Comparison of ENCODE assay signal across 7 cellular contexts in genomic region chr2:23384551-23385349, GRCh38. TPM values are rescaled to one million over a fixed set of nuclear protein-coding genes. Genes with fewer than 3 reads are reported as not detected.
A peak's percentile ranks its signal among the peaks of the same experiment; 100 is the strongest.
DNase-seq lines count a peak whose midpoint lies in the region; ATAC-seq, FAIRE-seq and TF ChIP-seq lines count a peak whose summit lies in the region.

Gene KLHL29, plus strand, starts transcription at chr2:23385179. Its CDS starts 177,018 bp downstream, at chr2:23562197.

- peak; percentile 58 for DNase-seq in NCI-H128 (lab: John Stamatoyannopoulos, UW; ENCODE audit: unreplicated experiment)
- peak; percentile 93 for DNase-seq in activated CD4-positive, alpha-beta T cell treated with anti-CD3 and anti-CD28 coated beads, Interleukin-2, amount 10 ng/mL, durations not matched to agents 24 days and 14 days
- peak; percentile 63 for DNase-seq in dedifferentiated amniotic fluid mesenchymal stem cell (ENCODE audit: extremely low spot score)
- DNase-seq in HepG2 (ENCODE audit: low spot score): no peak
- peak; percentile 79 for DNase-seq in stimulated activated CD4-positive, alpha-beta T cell treated with anti-CD3 and anti-CD28 coated beads, Interleukin-4, amount 100 ng/mL, for 1 hour

- H3K27ac Mint-ChIP-seq in activated CD4-positive, alpha-beta T cell treated with anti-CD3 and anti-CD28 coated beads, Interleukin-2, amount 10 ng/mL, durations not matched to agents 24 days and 14 days: peak within 1 kb of the TSS; percentile 79

- H3K4me1 Mint-ChIP-seq in activated CD4-positive, alpha-beta T cell treated with anti-CD3 and anti-CD28 coated beads, Interleukin-2, amount 10 ng/mL, durations not matched to agents 24 days and 14 days: peaks cover 26% of the 10 kb centered on the region

- no peaks in the 10 kb centered on the region for H3K9me3 ChIP-seq in HepG2 (ENCODE audit: low read length)

- peaks cover 17 to 76% of the 10 kb centered on the region in 2 experiments; a peak in 4 of 5 replicates for H3K27me3 ChIP-seq in HepG2 (ENCODE audit: control insufficient read depth in 1 of 2, insufficient read depth in 2 of 2, low read length in 2 of 2)

- H3K4me3 ChIP-seq in HepG2 (replicated peaks in 1 of 3; ENCODE audit: insufficient read depth in 1 of 3, low read depth in 2 of 3, low read length in 3 of 3): peak within 1 kb of the TSS in 2 of 3 experiments; percentile 33 to 52; a peak in 2 of 6 replicates

- H3K27ac ChIP-seq in HepG2 (ENCODE audit: extremely low read length, insufficient read depth, low read length): no peak within 1 kb of the TSS

- H3K36me3 Mint-ChIP-seq in activated CD4-positive, alpha-beta T cell treated with anti-CD3 and anti-CD28 coated beads, Interleukin-2, amount 10 ng/mL, durations not matched to agents 24 days and 14 days (ENCODE audit: low read depth): peaks cover 1% of the 10 kb centered on the region

- CTCF ChIA-PET in HepG2 (lab: Yijun Ruan, JAX; ENCODE audit: low intra/inter-chr PET ratio, low total read pairs): no interaction called here

- POLR2A ChIA-PET in HepG2 (lab: Yijun Ruan, JAX): no interaction called here

- ATAC-seq in GM18505 (IDR thresholded peaks at IDR 0.05; ENCODE audit: unreplicated experiment) (peak; percentile 52), HG02571 (IDR thresholded peaks at IDR 0.05; ENCODE audit: unreplicated experiment) (peak; percentile 61), HepG2 (peak; percentile 56)

- no TSS peak for BruUV-seq in HepG2 (replicated peaks; lab: Mats Ljungman, UMichigan)

- TF ChIP-seq RAD21 in HepG2 (CRISPR knock-in tag; IDR thresholded peaks at IDR 0.05): no peak

- FAIRE-seq in HepG2 (lab: Jason Lieb, UNC): no peak

- H3K27me3 Mint-ChIP-seq in activated CD4-positive, alpha-beta T cell treated with anti-CD3 and anti-CD28 coated beads, Interleukin-2, amount 10 ng/mL, durations not matched to agents 24 days and 14 days: peaks cover 68% of the 10 kb centered on the region

- H3K4me3 Mint-ChIP-seq in activated CD4-positive, alpha-beta T cell treated with anti-CD3 and anti-CD28 coated beads, Interleukin-2, amount 10 ng/mL, durations not matched to agents 24 days and 14 days: peak within 1 kb of the TSS; percentile 85

- no peaks in the 10 kb centered on the region for H3K4me1 ChIP-seq in HepG2 (ENCODE audit: insufficient read depth, low read length)

- peaks cover 3% of the 10 kb centered on the region; the same call in 1 of the 2 replicates for H4K20me1 ChIP-seq in HepG2 (ENCODE audit: insufficient read depth, low read length)

- TF ChIP-seq CTCF in HepG2 (CRISPR knock-in tag; IDR thresholded peaks at IDR 0.05): no peak

- H3K36me3 ChIP-seq in HepG2 (replicated peaks in 1 of 2; ENCODE audit: control insufficient read depth in 1 of 2, insufficient read depth in 2 of 2, low read length in 2 of 2): no peaks in the 10 kb centered on the region

- H3K4me2 ChIP-seq in HepG2 (ENCODE audit: low read depth, low read length): peak within 1 kb of the TSS; percentile 54

- TF ChIP-seq POLR2A in GM18505 (IDR thresholded peaks at IDR 0.05; ENCODE audit: borderline replicate concordance, extremely low read depth, insufficient read depth, insufficient read length) (peak; percentile 88), HepG2 (IDR thresholded peaks at IDR 0.05; ENCODE audit: insufficient read depth in 1 of 2, low read depth in 2 of 2, low read length in 2 of 2) (no peak)

- TF ChIP-seq EP300 in HepG2 (IDR thresholded peaks at IDR 0.05; ENCODE audit: low read depth in 2 of 2, low read length in 2 of 2) (no peak), HepG2 (CRISPR knock-in tag; IDR thresholded peaks at IDR 0.05; ENCODE audit: borderline replicate concordance) (no peak)

- in situ Hi-C loops in HepG2 (cut with HindIII; ENCODE audit: extremely low pct_ligation_motif_present, low pct_unique_long_range_greater_than_20kb): no loop called here

- intact Hi-C loops in activated CD4-positive, alpha-beta T cell treated with anti-CD3 and anti-CD28 coated beads, Interleukin-2, amount 10 ng/mL, durations not matched to agents 24 days and 14 days (cut with micrococcal nuclease): loop anchor here (5.0 kb wide), 1 partner anchor 53 kb away; no protein-coding TSS in a partner anchor
- intact Hi-C loops in HepG2 (cut with micrococcal nuclease; ENCODE audit: unreplicated experiment): no loop called here

- no peaks in the 10 kb centered on the region for H3K9me3 Mint-ChIP-seq in activated CD4-positive, alpha-beta T cell treated with anti-CD3 and anti-CD28 coated beads, Interleukin-2, amount 10 ng/mL, durations not matched to agents 24 days and 14 days

- no peak within 1 kb of the TSS for H3K9ac ChIP-seq in HepG2 (ENCODE audit: insufficient read depth, low read depth, low read length)

- H3K79me2 ChIP-seq in HepG2 (ENCODE audit: insufficient read depth, low read length): no peaks in the 10 kb centered on the region

- 19% methylated on average over 28 of the region's 92 CpGs for WGBS in HepG2 (ENCODE audit: low lambda C conversion rate)

- H2AFZ ChIP-seq in HepG2 (ENCODE audit: low read length): no peak within 1 kb of the TSS

TF ChIP-seq in HepG2, 621 proteins besides CTCF, POLR2A, EP300 and RAD21:
- TF ChIP-seq HNRNPLL (IDR thresholded peaks at IDR 0.05; ENCODE audit: low read depth, low read length, poor library complexity, severe bottlenecking): peak; percentile 39
- no peak for TF ChIP-seq NCOA5 (CRISPR knock-in tag; IDR thresholded peaks at IDR 0.05)

RNA-seq across cellular contexts. Expression of gene KLHL29, which starts in this region (rescaled TPM):
- 3.7 and 3.8 TPM in 2 replicates for total RNA-seq in activated CD4-positive, alpha-beta T cell treated with anti-CD3 and anti-CD28 coated beads, Interleukin-2, amount 10 ng/mL, durations not matched to agents 24 days and 14 days
- not detected in 2 replicates for total RNA-seq in HepG2 (2016; rRNA removed; fragmentation: Illumina TruSeq; extraction: Trizol)
- not detected in 2 replicates for total RNA-seq in HepG2 (2016; cell fraction: cytosol; rRNA removed; fragmentation: Illumina TruSeq; extraction: Trizol; ENCODE audit: low read depth)
- not detected in 2 replicates for total RNA-seq in HepG2 (2016; cell fraction: insoluble cytoplasmic fraction; rRNA removed; fragmentation: Illumina TruSeq; extraction: Trizol)
- not detected in 2 replicates for total RNA-seq in HepG2 (2016; cell fraction: membrane; rRNA removed; fragmentation: Illumina TruSeq; extraction: Trizol)
- total RNA-seq in HepG2 (2016; cell fraction: nucleus; rRNA removed; fragmentation: Illumina TruSeq; extraction: Trizol): 0.12 TPM in 1 of 2 replicates, not detected in the other
- 0.01 and 0.03 TPM in 2 replicates for polyA plus RNA-seq in HepG2 (2011; rRNA removed)
- 0.01 TPM in 2 replicates for polyA plus RNA-seq in HepG2 (2011; cell fraction: cytosol; rRNA removed)
- 0.03 and 0.11 TPM in 2 replicates for polyA plus RNA-seq in HepG2 (2011; cell fraction: nucleus; rRNA removed)
- polyA plus RNA-seq in HepG2 (2012): 0.05 and 0.09 TPM in 2 replicates
- polyA plus RNA-seq in HepG2 (2016; cell fraction: cytosol; fragmentation: Illumina TruSeq; extraction: Trizol; ENCODE audit: low read depth): not detected in 2 replicates
- polyA plus RNA-seq in HepG2 (2016; cell fraction: insoluble cytoplasmic fraction; fragmentation: Illumina TruSeq; extraction: Trizol; ENCODE audit: low read depth): not detected in 2 replicates
- not detected in 2 replicates for polyA plus RNA-seq in HepG2 (2016; cell fraction: membrane; fragmentation: Illumina TruSeq; extraction: Trizol; ENCODE audit: low read depth)
- not detected in 2 replicates for polyA plus RNA-seq in HepG2 (2016; cell fraction: nucleus; fragmentation: Illumina TruSeq; extraction: Trizol; ENCODE audit: insufficient read depth, low read depth)
- polyA minus RNA-seq in HepG2 (2011; rRNA and poly(A)+ RNA removed; ENCODE audit: low replicate concordance): 3.2 TPM in 1 of 2 replicates, not detected in the other
- polyA minus RNA-seq in HepG2 (2011; cell fraction: cytosol; rRNA and poly(A)+ RNA removed): 0.09 TPM in 1 of 2 replicates, not detected in the other
- not detected in 2 replicates for polyA minus RNA-seq in HepG2 (2011; cell fraction: nucleus; rRNA and poly(A)+ RNA removed)
